8 cellular contexts compared by ENCODE assay signal in genomic region chr11:118152020-118152551, GRCh38. TPM values are rescaled to one million over a fixed set of nuclear protein-coding genes. Genes with fewer than 3 reads are reported as not detected.
DNase-seq lines count a peak whose midpoint lies in the region; ATAC-seq and TF ChIP-seq lines count a peak whose summit lies in the region.

No MANE protein-coding gene starts in this region.

- 15 to 19% methylated on average over 16 of the region's 16 CpGs for WGBS in tibial nerve, 2 donors

- H3K36me3 ChIP-seq in lower lobe of right lung (no peaks in the 10 kb centered on the region), tibial nerve (no peaks in the 10 kb centered on the region)

- TF ChIP-seq CTCF in lower lobe of right lung (IDR thresholded peaks at IDR 0.05) (no peak), tibial nerve (IDR thresholded peaks at IDR 0.05) (no peak)

- H3K9me3 Mint-ChIP-seq in activated T-cell treated with anti-CD3 and anti-CD28 coated beads, Interleukin-2, amount 50 U/mL, for 24 hours = no peaks in the 10 kb centered on the region

- H3K27me3 Mint-ChIP-seq in activated T-cell treated with anti-CD3 and anti-CD28 coated beads, Interleukin-2, amount 50 U/mL, for 24 hours = peaks cover 72% of the 10 kb centered on the region

- no peaks in the 10 kb centered on the region for H3K36me3 Mint-ChIP-seq in activated T-cell treated with anti-CD3 and anti-CD28 coated beads, Interleukin-2, amount 50 U/mL, for 24 hours (ENCODE audit: low read depth)

- peaks cover 11% of the 10 kb centered on the region for H3K4me1 Mint-ChIP-seq in activated T-cell treated with anti-CD3 and anti-CD28 coated beads, Interleukin-2, amount 50 U/mL, for 24 hours (ENCODE audit: low read depth)

- intact Hi-C loops in lower lobe of right lung (cut with DNase I) = no loop called here

- TF ChIP-seq POLR2A in tibial nerve (IDR thresholded peaks at IDR 0.05) = no peak

- H3K27ac ChIP-seq in lower lobe of right lung (no peak overlapping the region), tibial nerve (no peak overlapping the region)

- ATAC-seq in lower lobe of right lung (peak in 1 of 2 donors; percentile 13), GM21528 (IDR thresholded peaks at IDR 0.05; ENCODE audit: low FRiP score, unreplicated experiment) (no peak)

- H3K9me3 ChIP-seq in lower lobe of right lung (no peaks in the 10 kb centered on the region), tibial nerve (no peaks in the 10 kb centered on the region)

- no peak for DNase-seq in activated T-cell treated with anti-CD3 and anti-CD28 coated beads, Interleukin-2, amount 50 U/mL, for 24 hours
- DNase-seq in activated T-cell treated with anti-CD3 and anti-CD28 coated beads, Interleukin-2, amount 50 U/mL, for 48 hours = no peak
- DNase-seq in astrocyte of the hippocampus (ENCODE audit: low read depth, low spot score) (peak; percentile 29), lower lobe of right lung (no peak), tibial nerve (ENCODE audit: low spot score in 2 of 2) (no peak), NOMO-1 (lab: John Stamatoyannopoulos, UW; ENCODE audit: unreplicated experiment in 2 of 2) (no peak), NCI-H146 treated with DMSO at 0.1 percent for 48 hours (lab: John Stamatoyannopoulos, UW; ENCODE audit: unreplicated experiment) (no peak)

- H3K27me3 ChIP-seq in lower lobe of right lung (ENCODE audit: low read depth) (peaks cover 52% of the 10 kb centered on the region), tibial nerve (peaks cover 0 to 67% of the 10 kb centered on the region in 2 donors)

- peak overlapping the region; percentile 56 for H3K4me3 ChIP-seq in lower lobe of right lung
- peak overlapping the region; percentile 31 to 57 (median 40) for H3K4me3 ChIP-seq in tibial nerve

- no peak for TF ChIP-seq EP300 in tibial nerve (IDR thresholded peaks at IDR 0.05)

- H3K4me1 ChIP-seq in lower lobe of right lung = peaks cover 19% of the 10 kb centered on the region
- H3K4me1 ChIP-seq in tibial nerve = peaks cover 0 to 26% (median 11%) of the 10 kb centered on the region in 4 donors

- H3K4me3 Mint-ChIP-seq in activated T-cell treated with anti-CD3 and anti-CD28 coated beads, Interleukin-2, amount 50 U/mL, for 24 hours = peak overlapping the region; percentile 41

- no peak overlapping the region for H3K27ac Mint-ChIP-seq in activated T-cell treated with anti-CD3 and anti-CD28 coated beads, Interleukin-2, amount 50 U/mL, for 24 hours

RNA-seq across cellular contexts. Expression of gene SCN4B, which starts 0.5 kb away (rescaled TPM):
- total RNA-seq in lower lobe of right lung = 6.0 TPM
- total RNA-seq in tibial nerve = 1 to 10 TPM in 2 of 4 donors, under 1 TPM in 2; 0.66 to 4.1 (median 1.1) TPM

RNA-seq across cellular contexts. Expression of gene SCN2B, which starts 24.4 kb away (rescaled TPM):
- total RNA-seq in lower lobe of right lung (1.6 TPM), tibial nerve (1 to 10 TPM in 1 of 4 donors, under 1 TPM in 2, not detected in 1; 0.78 to 1.3 (median 0.87) TPM)
